In the genomic region with DNA sequence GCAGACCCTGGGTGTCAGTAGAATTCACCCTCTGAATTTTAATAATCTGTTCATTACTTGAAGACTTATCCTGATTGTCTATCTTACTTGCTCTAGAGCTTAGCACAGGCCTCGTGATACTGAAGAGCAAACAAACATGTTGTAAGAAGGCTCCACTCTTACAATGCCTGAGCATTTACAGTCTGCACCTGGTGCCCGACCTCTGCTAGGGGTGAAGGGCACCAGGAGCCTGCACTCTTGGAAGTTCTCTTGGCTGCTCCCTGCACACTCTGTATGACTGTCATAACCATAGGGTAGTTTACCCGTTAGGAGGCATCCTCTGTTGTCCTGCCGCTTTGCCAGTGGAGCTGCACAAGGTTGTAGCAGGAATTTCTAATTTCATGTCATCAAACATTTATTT, we compare ENCODE assay signal across 13 cellular contexts.
A peak's percentile ranks its signal among the peaks of the same experiment; 100 is the strongest.
DNase-seq lines count a peak whose midpoint lies in the region; ATAC-seq and TF ChIP-seq lines count a peak whose summit lies in the region.
"Had no signal": no experiment of that assay in that cellular context is flagged by ENCODE, and none has a peak within 500 bp of the region (broad histone marks: within the 10 kb centered on the region; RNA-seq: fewer than 3 reads in every experiment).

No MANE protein-coding gene starts in this region.

- no peaks in the 10 kb centered on the region for H3K27me3 ChIP-seq in left lung
- no peaks in the 10 kb centered on the region for H3K27me3 ChIP-seq in MG63
- H3K27me3 ChIP-seq: BLaER1 had no signal

- H3K9me3 Mint-ChIP-seq in activated CD4-positive, alpha-beta T cell treated with anti-CD3 and anti-CD28 coated beads, Interleukin-2, amount 10 ng/mL, durations not matched to agents 24 days and 14 days = no peaks in the 10 kb centered on the region
- H3K9me3 Mint-ChIP-seq: CD8-positive, alpha-beta memory T cell had no signal

- no peak overlapping the region for H3K4me3 Mint-ChIP-seq in activated CD4-positive, alpha-beta T cell treated with anti-CD3 and anti-CD28 coated beads, Interleukin-2, amount 10 ng/mL, durations not matched to agents 24 days and 14 days
- H3K4me3 Mint-ChIP-seq: CD8-positive, alpha-beta memory T cell had no signal

- H3K4me3 ChIP-seq in left lung = no peak overlapping the region
- no peak overlapping the region for H3K4me3 ChIP-seq in MG63
- H3K4me3 ChIP-seq: BLaER1 had no signal

- H3K9me3 ChIP-seq in left lung (no peaks in the 10 kb centered on the region), MG63 (no peaks in the 10 kb centered on the region)
- H3K9me3 ChIP-seq: BLaER1, Caco-2 had no signal

- TF ChIP-seq CTCF in left lung (IDR thresholded peaks at IDR 0.05) = no peak

- intact Hi-C loops in activated CD4-positive, alpha-beta T cell treated with anti-CD3 and anti-CD28 coated beads, Interleukin-2, amount 10 ng/mL, durations not matched to agents 24 days and 14 days (cut with micrococcal nuclease) = no loop called here
- intact Hi-C loops in left lung (cut with DNase I) = no loop called here

- no peaks in the 10 kb centered on the region for H3K4me1 Mint-ChIP-seq in activated CD4-positive, alpha-beta T cell treated with anti-CD3 and anti-CD28 coated beads, Interleukin-2, amount 10 ng/mL, durations not matched to agents 24 days and 14 days
- H3K4me1 Mint-ChIP-seq: CD8-positive, alpha-beta memory T cell had no signal

- no peak overlapping the region for H3K27ac Mint-ChIP-seq in activated CD4-positive, alpha-beta T cell treated with anti-CD3 and anti-CD28 coated beads, Interleukin-2, amount 10 ng/mL, durations not matched to agents 24 days and 14 days
- H3K27ac Mint-ChIP-seq: CD8-positive, alpha-beta memory T cell had no signal

- no peaks in the 10 kb centered on the region for H3K4me1 ChIP-seq in left lung
- H3K4me1 ChIP-seq: BLaER1, Caco-2 had no signal

- no peaks in the 10 kb centered on the region for H3K36me3 ChIP-seq in left lung
- no peaks in the 10 kb centered on the region for H3K36me3 ChIP-seq in MG63
- H3K36me3 ChIP-seq: BLaER1 had no signal

- DNase-seq in activated CD4-positive, alpha-beta T cell treated with anti-CD3 and anti-CD28 coated beads, Interleukin-2, amount 10 ng/mL, durations not matched to agents 24 days and 14 days = peak; percentile 34
- DNase-seq in activated CD4-positive, alpha-beta T cell treated with anti-CD3 and anti-CD28 coated beads for 1 hour = no peak
- DNase-seq in NCI-H69 (lab: John Stamatoyannopoulos, UW) (peak; percentile 29), left lung (peak in 1 of 2 donors; percentile 37), MG63 (no peak), NCI-H1105 treated with DMSO at 0.1 percent for 48 hours (lab: John Stamatoyannopoulos, UW) (no peak), nucleus accumbens (lab: John Stamatoyannopoulos, UW) (no peak)
- DNase-seq: 8988T; AML-193; CD8-positive, alpha-beta memory T cell; H7 had no signal

- H3K27me3 Mint-ChIP-seq in activated CD4-positive, alpha-beta T cell treated with anti-CD3 and anti-CD28 coated beads, Interleukin-2, amount 10 ng/mL, durations not matched to agents 24 days and 14 days = peaks cover 2% of the 10 kb centered on the region

- peak overlapping the region in 1 of 2 donors; percentile 10 for H3K27ac ChIP-seq in left lung
- H3K27ac ChIP-seq: BLaER1 had no signal

- no peaks in the 10 kb centered on the region for H3K36me3 Mint-ChIP-seq in activated CD4-positive, alpha-beta T cell treated with anti-CD3 and anti-CD28 coated beads, Interleukin-2, amount 10 ng/mL, durations not matched to agents 24 days and 14 days (ENCODE audit: low read depth)
- H3K36me3 Mint-ChIP-seq: CD8-positive, alpha-beta memory T cell had no signal

- peak; percentile 91 for ATAC-seq in left lung

Comparison
In these comparisons a context has a peak if more than half of its experiments do, and no peak if none do; other contexts are left out.
1. DNase-seq: peak in activated CD4-positive, alpha-beta T cell treated with anti-CD3 and anti-CD28 coated beads, Interleukin-2, amount 10 ng/mL, durations not matched to agents 24 days and 14 days (single experiment) and NCI-H69 (single experiment); none in activated CD4-positive, alpha-beta T cell treated with anti-CD3 and anti-CD28 coated beads for 1 hour (single experiment), MG63 (single experiment), NCI-H1105 treated with DMSO at 0.1 percent for 48 hours (single experiment) and nucleus accumbens (0 of 56).